In the genomic region with DNA sequence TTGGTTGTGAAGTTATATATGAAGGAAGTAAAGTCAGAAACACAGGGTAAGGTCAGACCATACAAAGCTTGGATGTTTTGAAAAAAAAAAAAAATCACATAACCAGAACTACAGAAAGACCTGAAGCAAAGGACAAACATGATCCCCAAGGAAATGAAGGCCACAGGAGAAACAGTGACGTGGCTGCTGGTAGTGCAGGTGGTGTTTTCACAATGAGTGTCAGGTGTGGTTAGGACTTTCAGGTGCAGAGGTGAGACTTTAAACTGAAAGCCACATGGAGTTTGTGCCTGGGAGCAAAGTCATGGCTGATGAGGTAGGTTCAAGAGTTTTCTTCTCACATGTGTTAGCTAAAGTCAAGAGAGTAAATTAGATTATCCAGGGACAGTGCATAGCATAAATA, we compare ENCODE assay signal across 14 cellular contexts.
DNase-seq lines count a peak whose midpoint lies in the region; ATAC-seq and TF ChIP-seq lines count a peak whose summit lies in the region.
"Had no signal": no experiment of that assay in that cellular context is flagged by ENCODE, and none has a peak within 500 bp of the region (broad histone marks: within the 10 kb centered on the region; RNA-seq: fewer than 3 reads in every experiment).

No MANE protein-coding gene starts in this region.

- no peaks in the 10 kb centered on the region for H3K36me3 ChIP-seq in OCI-LY1 (ENCODE audit: insufficient read depth, low read length)
- H3K36me3 ChIP-seq: BLaER1, lower lobe of right lung had no signal

- no peak overlapping the region for H3K4me3 ChIP-seq in OCI-LY1 (ENCODE audit: low read depth, low read length, poor library complexity, severe bottlenecking)
- H3K4me3 ChIP-seq: BLaER1, lower lobe of right lung had no signal

- no peaks in the 10 kb centered on the region for H3K9me3 ChIP-seq in OCI-LY1 (ENCODE audit: low read length)
- H3K9me3 ChIP-seq: BLaER1, lower lobe of right lung had no signal

- no peaks in the 10 kb centered on the region for H3K27me3 ChIP-seq in OCI-LY1 (ENCODE audit: insufficient read depth, low read length)
- H3K27me3 ChIP-seq: BLaER1 had no signal

- no peak for DNase-seq in activated CD8-positive, alpha-beta memory T cell treated with anti-CD3 and anti-CD28 coated beads, Interleukin-2, amount 50 U/mL, for 48 hours
- DNase-seq in left lobe of liver (ENCODE audit: low spot score) (no peak), NK-92 (lab: John Stamatoyannopoulos, UW; ENCODE audit: unreplicated experiment) (no peak)
- DNase-seq in activated T-cell treated with anti-CD3 and anti-CD28 coated beads, Interleukin-2, amount 50 U/mL, for 24 hours = no peak
- DNase-seq: activated naive CD8-positive, alpha-beta T cell treated with anti-CD3 and anti-CD28 coated beads, Interleukin-2, amount 10 ng/mL, durations not matched to agents 7 days and 5 days; lower lobe of right lung; NCI-H1436 treated with DMSO at 0.1 percent for 48 hours; stimulated activated naive B cell treated with anti-CD40 and anti-IgM and Interleukin-4, amounts not matched to agents 10 μg/mL and 1 μg/mL and 100 μg/mL, for 72 hours had no signal

- H3K9me3 Mint-ChIP-seq in activated T-cell treated with anti-CD3 and anti-CD28 coated beads, Interleukin-2, amount 50 U/mL, for 24 hours = no peaks in the 10 kb centered on the region
- H3K9me3 Mint-ChIP-seq: activated naive CD8-positive, alpha-beta T cell treated with anti-CD3 and anti-CD28 coated beads, Interleukin-2, amount 10 ng/mL, durations not matched to agents 7 days and 5 days; dendritic cell treated with granulocyte-macrophage colony-stimulating factor and Interleukin-4, amounts not matched to agents 40 ng/mL and 50 ng/mL, for 4 days had no signal

- no peak overlapping the region for H3K27ac Mint-ChIP-seq in activated T-cell treated with anti-CD3 and anti-CD28 coated beads, Interleukin-2, amount 50 U/mL, for 24 hours
- H3K27ac Mint-ChIP-seq: activated naive CD8-positive, alpha-beta T cell treated with anti-CD3 and anti-CD28 coated beads, Interleukin-2, amount 10 ng/mL, durations not matched to agents 7 days and 5 days; dendritic cell treated with granulocyte-macrophage colony-stimulating factor and Interleukin-4, amounts not matched to agents 40 ng/mL and 50 ng/mL, for 4 days; stimulated activated naive B cell treated with anti-CD40 and anti-IgM and Interleukin-4, amounts not matched to agents 10 μg/mL and 1 μg/mL and 100 μg/mL, for 72 hours had no signal

- H3K4me2 ChIP-seq in OCI-LY1 (ENCODE audit: low read length) = 0 out of 2 replicates have a peak overlapping the region, but pooled peaks have one; percentile 15
- H3K4me2 ChIP-seq: BLaER1 had no signal

- H2AFZ ChIP-seq in OCI-LY1 (ENCODE audit: low read length) = no peak overlapping the region

- H3K4me1 ChIP-seq in OCI-LY1 (ENCODE audit: insufficient read depth, low read length, severe bottlenecking) = peaks cover 67% of the 10 kb centered on the region
- H3K4me1 ChIP-seq: BLaER1, lower lobe of right lung had no signal

- no peaks in the 10 kb centered on the region for H3K79me2 ChIP-seq in OCI-LY1 (ENCODE audit: insufficient read depth, low read length)

- no peak overlapping the region for H3K4me3 Mint-ChIP-seq in activated T-cell treated with anti-CD3 and anti-CD28 coated beads, Interleukin-2, amount 50 U/mL, for 24 hours
- H3K4me3 Mint-ChIP-seq: activated naive CD8-positive, alpha-beta T cell treated with anti-CD3 and anti-CD28 coated beads, Interleukin-2, amount 10 ng/mL, durations not matched to agents 7 days and 5 days; dendritic cell treated with granulocyte-macrophage colony-stimulating factor and Interleukin-4, amounts not matched to agents 40 ng/mL and 50 ng/mL, for 4 days; stimulated activated naive B cell treated with anti-CD40 and anti-IgM and Interleukin-4, amounts not matched to agents 10 μg/mL and 1 μg/mL and 100 μg/mL, for 72 hours had no signal

- TF ChIP-seq CTCF in OCI-LY1 (IDR thresholded peaks at IDR 0.05; ENCODE audit: low read length) = no peak

- no peaks in the 10 kb centered on the region for H3F3A ChIP-seq in OCI-LY1 (ENCODE audit: insufficient read depth, low read length)

- H3K9me2 ChIP-seq in OCI-LY1 (ENCODE audit: low read depth, low read length) = no peaks in the 10 kb centered on the region

- H3K27me3 Mint-ChIP-seq in activated T-cell treated with anti-CD3 and anti-CD28 coated beads, Interleukin-2, amount 50 U/mL, for 24 hours = no peaks in the 10 kb centered on the region
- H3K27me3 Mint-ChIP-seq: activated naive CD8-positive, alpha-beta T cell treated with anti-CD3 and anti-CD28 coated beads, Interleukin-2, amount 10 ng/mL, durations not matched to agents 7 days and 5 days; dendritic cell treated with granulocyte-macrophage colony-stimulating factor and Interleukin-4, amounts not matched to agents 40 ng/mL and 50 ng/mL, for 4 days had no signal

- no peak overlapping the region; the same call in 1 of the 2 replicates for H3K9ac ChIP-seq in OCI-LY1 (ENCODE audit: low read length)
- H3K9ac ChIP-seq: BLaER1 had no signal

- no peaks in the 10 kb centered on the region for H4K20me1 ChIP-seq in OCI-LY1 (ENCODE audit: insufficient read depth, low read length)
- H4K20me1 ChIP-seq: BLaER1 had no signal

- ATAC-seq in GM18520 (IDR thresholded peaks at IDR 0.05; ENCODE audit: unreplicated experiment) (peak; percentile 77), GM21381 (IDR thresholded peaks at IDR 0.05; ENCODE audit: unreplicated experiment) (peak; percentile 88), HG02981 (IDR thresholded peaks at IDR 0.05; ENCODE audit: unreplicated experiment) (peak; percentile 82), left lobe of liver (no peak)
- ATAC-seq: lower lobe of right lung had no signal

- peak overlapping the region; percentile 85 for H3K27ac ChIP-seq in OCI-LY1 (ENCODE audit: low read depth, low read length, poor library complexity, severe bottlenecking)
- H3K27ac ChIP-seq: BLaER1, lower lobe of right lung had no signal

- no peaks in the 10 kb centered on the region for H3K4me1 Mint-ChIP-seq in activated T-cell treated with anti-CD3 and anti-CD28 coated beads, Interleukin-2, amount 50 U/mL, for 24 hours (ENCODE audit: low read depth)
- H3K4me1 Mint-ChIP-seq: activated naive CD8-positive, alpha-beta T cell treated with anti-CD3 and anti-CD28 coated beads, Interleukin-2, amount 10 ng/mL, durations not matched to agents 7 days and 5 days; stimulated activated naive B cell treated with anti-CD40 and anti-IgM and Interleukin-4, amounts not matched to agents 10 μg/mL and 1 μg/mL and 100 μg/mL, for 72 hours had no signal

- no peaks in the 10 kb centered on the region for H3K36me3 Mint-ChIP-seq in activated T-cell treated with anti-CD3 and anti-CD28 coated beads, Interleukin-2, amount 50 U/mL, for 24 hours (ENCODE audit: low read depth)
- H3K36me3 Mint-ChIP-seq: activated naive CD8-positive, alpha-beta T cell treated with anti-CD3 and anti-CD28 coated beads, Interleukin-2, amount 10 ng/mL, durations not matched to agents 7 days and 5 days; stimulated activated naive B cell treated with anti-CD40 and anti-IgM and Interleukin-4, amounts not matched to agents 10 μg/mL and 1 μg/mL and 100 μg/mL, for 72 hours had no signal
